In genomic region chr4:168930413-168931196, GRCh38 we compare ENCODE assay signal across 14 cellular contexts.
"Had no signal": no experiment of that assay in that cellular context is flagged by ENCODE, and none has a peak within 500 bp of the region (broad histone marks: within the 10 kb centered on the region; RNA-seq: fewer than 3 reads in every experiment).

No MANE protein-coding gene starts in this region.

- H3K27ac ChIP-seq: breast epithelium, epithelial cell of prostate, ovary, vagina had no signal

- H3K4me1 ChIP-seq: breast epithelium, vagina had no signal

- ATAC-seq: activated T-helper 17 cell treated with anti-CD3 and anti-CD28 coated beads, Interleukin-2, amount 50 U/mL, for 72 hours; stimulated activated memory B cell treated with anti-CD40 and anti-IgM and Interleukin-4, amounts not matched to agents 10 μg/mL and 1 μg/mL and 100 μg/mL, for 72 hours had no signal

- H3K9me3 ChIP-seq: ovary had no signal

- H3K27me3 ChIP-seq: breast epithelium, ovary, vagina had no signal

- H3K36me3 ChIP-seq: breast epithelium, ovary had no signal

- H3K4me3 ChIP-seq: breast epithelium, ovary, vagina had no signal

- DNase-seq: activated CD4-positive, alpha-beta T cell treated with anti-CD3 and anti-CD28 coated beads, Interleukin-2, amount 50 U/mL, for 1 hour; activated CD4-positive, CD25-positive, alpha-beta regulatory T cell; activated naive CD4-positive, alpha-beta T cell treated with Interleukin-2 at 50 U/mL for 16 hours; activated T-cell treated with anti-CD3 and anti-CD28 coated beads for 4 hours; anterior cingulate cortex; midbrain; ovary; stimulated activated CD4-positive, alpha-beta T cell treated with anti-CD3 and anti-CD28 coated beads, Interleukin-2, amount 100 ng/mL, for 48 hours; SW 1271 had no signal
